ENCODE assay signal across 29 cellular contexts in genomic region chr3:165439765-165440164, GRCh38.
A peak's percentile ranks its signal among the peaks of the same experiment; 100 is the strongest.
DNase-seq lines count a peak whose midpoint lies in the region; ATAC-seq, FAIRE-seq and TF ChIP-seq lines count a peak whose summit lies in the region.
"Had no signal": no experiment of that assay in that cellular context is flagged by ENCODE, and none has a peak within 500 bp of the region (broad histone marks: within the 10 kb centered on the region; RNA-seq: fewer than 3 reads in every experiment).

No MANE protein-coding gene starts in this region.

- no peak for TF ChIP-seq EP300 in A549 (IDR thresholded peaks at IDR 0.05)
- no peak for TF ChIP-seq EP300 in SK-N-SH (IDR thresholded peaks at IDR 0.05; ENCODE audit: borderline replicate concordance in 1 of 2, low read depth in 1 of 2, low read length in 1 of 2)

- H3F3A ChIP-seq in SK-N-SH (replicated peaks; ENCODE audit: insufficient read depth) = no peaks in the 10 kb centered on the region

- DNase-seq in A549 (ENCODE audit: low read depth in 1 of 2, low spot score in 1 of 2) (no peak), chondrocyte (ENCODE audit: low spot score) (no peak), spleen (no peak), SK-N-SH (no peak), OCI-LY7 (ENCODE audit: low spot score) (no peak)
- DNase-seq in activated CD4-positive, alpha-beta memory T cell treated with anti-CD3 and anti-CD28 coated beads for 36 hours = no peak
- DNase-seq: activated CD4-positive, alpha-beta T cell treated with anti-CD3 and anti-CD28 coated beads, Interleukin-2, amount 50 U/mL, for 4 hours; activated gamma-delta T cell; activated T-cell treated with anti-CD3 and anti-CD28 coated beads for 4 hours; amniotic stem cell; C1 segment of cervical spinal cord; effector CD4-positive, alpha-beta T cell; left cardiac atrium; NCI-H1417 treated with DMSO at 0.1 percent for 48 hours; NCI-H69; pancreas; right cardiac atrium; stimulated activated CD8-positive, alpha-beta memory T cell treated with anti-CD3 and anti-CD28 coated beads, Interleukin-4, amount 100 ng/mL, for 48 hours; substantia nigra; T-helper 2 cell had no signal

- ATAC-seq in A549 (no peak), GM18868 (IDR thresholded peaks at IDR 0.05; ENCODE audit: unreplicated experiment) (peak; percentile 76)
- ATAC-seq: left cardiac atrium; natural killer cell treated with Interleukin-12 subunit alpha and Interleukin-12 subunit beta and Interleukin-15 and Interleukin-18, amount 100 ng/mL, for 72 hours; pancreas; right cardiac atrium had no signal

- H3K4me3 ChIP-seq in A549 (no peak overlapping the region), KMS-11 (IDR thresholded peaks at IDR 0.05; ENCODE audit: insufficient read depth, low read depth, low read length) (no peak overlapping the region), spleen (no peak overlapping the region), SK-N-SH (ENCODE audit: low read depth in 2 of 2, low read length in 1 of 2) (no peak overlapping the region), OCI-LY7 (ENCODE audit: low read depth, low read length, poor library complexity, severe bottlenecking) (no peak overlapping the region)
- H3K4me3 ChIP-seq: esophagus muscularis mucosa, pancreas had no signal

- H3K9me3 ChIP-seq in A549 (no peaks in the 10 kb centered on the region; the same call in 2 of the 3 replicates), spleen (peaks cover 0 to 24% (median 10%) of the 10 kb centered on the region in 8 donors), SK-N-SH (0 out of 2 replicates have a peak, but pooled peaks cover 5% of the 10 kb centered on the region), OCI-LY7 (ENCODE audit: low read length) (no peaks in the 10 kb centered on the region)
- H3K9me3 ChIP-seq: esophagus muscularis mucosa, pancreas had no signal

- TF ChIP-seq RAD21 in A549 (conservative IDR thresholded peaks at IDR 0.05 in 1 of 2, IDR thresholded peaks at IDR 0.05 in 1 of 2) = no peak
- no peak for TF ChIP-seq RAD21 in SK-N-SH (IDR thresholded peaks at IDR 0.05; ENCODE audit: low read length)

- peak overlapping the region; percentile 26; the same call in 1 of the 2 replicates for H3K9ac ChIP-seq in KMS-11
- no peak overlapping the region for H3K9ac ChIP-seq in SK-N-SH

- intact Hi-C loops in spleen (cut with DNase I; ENCODE audit: low total_unique reads) = no loop called here
- intact Hi-C loops in activated CD4-positive, alpha-beta memory T cell treated with anti-CD3 and anti-CD28 coated beads for 36 hours (cut with micrococcal nuclease) = no loop called here
- intact Hi-C loops in OCI-LY7 (cut with micrococcal nuclease; ENCODE audit: unreplicated experiment) = no loop called here

- H3K27me3 ChIP-seq in KMS-11 (ENCODE audit: insufficient read depth, low read depth) (no peaks in the 10 kb centered on the region), spleen (replicated peaks in 1 of 7) (no peaks in the 10 kb centered on the region), SK-N-SH (ENCODE audit: insufficient read depth) (no peaks in the 10 kb centered on the region)
- H3K27me3 ChIP-seq: esophagus muscularis mucosa, pancreas had no signal

- CTCF ChIA-PET in A549 (lab: Yijun Ruan, JAX) (no interaction called here), SK-N-SH (lab: Yijun Ruan, JAX) (no interaction called here), OCI-LY7 (lab: Charles Lee; ENCODE audit: unreplicated experiment) (no interaction called here)
- CTCF ChIA-PET in activated CD4-positive, alpha-beta memory T cell treated with anti-CD3 and anti-CD28 coated beads for 36 hours (lab: Charles Lee) = no interaction called here

- no peak overlapping the region; a peak in 1 of 6 replicates for H3K27ac ChIP-seq in A549
- H3K27ac ChIP-seq in KMS-11 = peak overlapping the region; percentile 55
- no peak overlapping the region for H3K27ac ChIP-seq in spleen
- no peak overlapping the region for H3K27ac ChIP-seq in SK-N-SH (ENCODE audit: low read depth in 2 of 2, low read length in 1 of 2)
- no peak overlapping the region for H3K27ac ChIP-seq in OCI-LY7 (ENCODE audit: low read depth, low read length, poor library complexity, severe bottlenecking)
- H3K27ac ChIP-seq: esophagus muscularis mucosa, pancreas, VCaP had no signal

- H3K4me1 ChIP-seq in A549 (no peaks in the 10 kb centered on the region), KMS-11 (ENCODE audit: low read depth, poor library complexity, severe bottlenecking) (peaks cover 34% of the 10 kb centered on the region), spleen (no peaks in the 10 kb centered on the region), SK-N-SH (ENCODE audit: control insufficient read depth in 1 of 2, insufficient read depth in 2 of 2, low read depth in 1 of 2, low read length in 1 of 2) (no peaks in the 10 kb centered on the region), OCI-LY7 (ENCODE audit: insufficient read depth, low read length, poor library complexity, severe bottlenecking) (no peaks in the 10 kb centered on the region)
- H3K4me1 ChIP-seq: pancreas had no signal

- TF ChIP-seq POLR2A in A549 (IDR thresholded peaks at IDR 0.05; ENCODE audit: low read length) (no peak), spleen (IDR thresholded peaks at IDR 0.05) (no peak)

- H2AFZ ChIP-seq in KMS-11 (ENCODE audit: low read depth) = peak overlapping the region; percentile 10; the same call in 1 of the 2 replicates
- H2AFZ ChIP-seq in SK-N-SH (ENCODE audit: low read depth) = no peak overlapping the region
- H2AFZ ChIP-seq in OCI-LY7 (ENCODE audit: low read length) = no peak overlapping the region

- peaks cover 3% of the 10 kb centered on the region for H3K27me3 Mint-ChIP-seq in chondrocyte (ENCODE audit: low read depth)
- H3K27me3 Mint-ChIP-seq in activated CD4-positive, alpha-beta memory T cell treated with anti-CD3 and anti-CD28 coated beads for 36 hours = no peaks in the 10 kb centered on the region
- H3K27me3 Mint-ChIP-seq: central memory CD8-positive, alpha-beta T cell; natural killer cell treated with Interleukin-12 subunit alpha and Interleukin-12 subunit beta and Interleukin-15 and Interleukin-18, amount 100 ng/mL, for 72 hours had no signal

- H3K9me2 ChIP-seq in SK-N-SH = no peaks in the 10 kb centered on the region
- H3K9me2 ChIP-seq in OCI-LY7 (ENCODE audit: insufficient read depth, low read length) = no peaks in the 10 kb centered on the region

- TF ChIP-seq CTCF in A549 (IDR thresholded peaks at IDR 0.05) (no peak), KMS-11 (conservative IDR thresholded peaks at IDR 0.05; ENCODE audit: low read depth, low read length) (no peak), chondrocyte (IDR thresholded peaks at IDR 0.05) (no peak), spleen (IDR thresholded peaks at IDR 0.05 in 8 of 11, conservative IDR thresholded peaks at IDR 0.05 in 3 of 11) (no peak), SK-N-SH (IDR thresholded peaks at IDR 0.05) (no peak), OCI-LY7 (conservative IDR thresholded peaks at IDR 0.05; ENCODE audit: low read length) (no peak)

- H3K79me2 ChIP-seq in KMS-11 (ENCODE audit: insufficient read depth, low read depth) = no peaks in the 10 kb centered on the region
- H3K79me2 ChIP-seq in SK-N-SH (ENCODE audit: insufficient read depth) = no peaks in the 10 kb centered on the region
- H3K79me2 ChIP-seq in OCI-LY7 (ENCODE audit: insufficient read depth, low read depth, low read length) = no peaks in the 10 kb centered on the region

- POLR2A ChIA-PET in A549 (lab: Yijun Ruan, JAX) = no interaction called here
- POLR2A ChIA-PET in SK-N-SH (lab: Yijun Ruan, JAX) = no interaction called here
- POLR2A ChIA-PET in activated CD4-positive, alpha-beta memory T cell treated with anti-CD3 and anti-CD28 coated beads for 36 hours (lab: Charles Lee) = no interaction called here
- POLR2A ChIA-PET in OCI-LY7 (lab: Charles Lee) = no interaction called here

- no peak overlapping the region for H3K4me3 Mint-ChIP-seq in chondrocyte (ENCODE audit: unreplicated experiment)
- H3K4me3 Mint-ChIP-seq in activated CD4-positive, alpha-beta memory T cell treated with anti-CD3 and anti-CD28 coated beads for 36 hours = no peak overlapping the region
- H3K4me3 Mint-ChIP-seq: central memory CD8-positive, alpha-beta T cell; mesothelial cell of epicardium; natural killer cell treated with Interleukin-12 subunit alpha and Interleukin-12 subunit beta and Interleukin-15 and Interleukin-18, amount 100 ng/mL, for 72 hours had no signal

- peak overlapping the region; percentile 59 for H3K27ac Mint-ChIP-seq in chondrocyte (ENCODE audit: unreplicated experiment)
- no peak overlapping the region for H3K27ac Mint-ChIP-seq in activated CD4-positive, alpha-beta memory T cell treated with anti-CD3 and anti-CD28 coated beads for 36 hours
- H3K27ac Mint-ChIP-seq: mesothelial cell of epicardium; natural killer cell treated with Interleukin-12 subunit alpha and Interleukin-12 subunit beta and Interleukin-15 and Interleukin-18, amount 100 ng/mL, for 72 hours had no signal

- no peaks in the 10 kb centered on the region for H3K36me3 Mint-ChIP-seq in chondrocyte (ENCODE audit: low read depth)
- H3K36me3 Mint-ChIP-seq in activated CD4-positive, alpha-beta memory T cell treated with anti-CD3 and anti-CD28 coated beads for 36 hours = no peaks in the 10 kb centered on the region
- H3K36me3 Mint-ChIP-seq: mesothelial cell of epicardium had no signal

- H3K4me2 ChIP-seq in A549 (peak overlapping the region; percentile 4; the same call in 2 of the 3 replicates), KMS-11 (peak overlapping the region; percentile 81), SK-N-SH (no peak overlapping the region), OCI-LY7 (ENCODE audit: low read length) (no peak overlapping the region)

- no TSS peak for BruUV-seq in OCI-LY7 (replicated peaks; lab: Mats Ljungman, UMichigan)

- H3K36me3 ChIP-seq in KMS-11 (ENCODE audit: insufficient read depth) = no peaks in the 10 kb centered on the region
- H3K36me3 ChIP-seq in spleen = no peaks in the 10 kb centered on the region
- H3K36me3 ChIP-seq in SK-N-SH (replicated peaks in 1 of 2; ENCODE audit: control insufficient read depth in 1 of 2, insufficient read depth in 2 of 2, low read length in 1 of 2) = no peaks in the 10 kb centered on the region
- H3K36me3 ChIP-seq in OCI-LY7 (ENCODE audit: insufficient read depth, low read length) = no peaks in the 10 kb centered on the region
- H3K36me3 ChIP-seq: esophagus muscularis mucosa, pancreas had no signal

- H4K20me1 ChIP-seq in KMS-11 (ENCODE audit: insufficient read depth) (no peaks in the 10 kb centered on the region), SK-N-SH (ENCODE audit: insufficient read depth) (no peaks in the 10 kb centered on the region), OCI-LY7 (ENCODE audit: insufficient read depth, low read length) (no peaks in the 10 kb centered on the region)

- FAIRE-seq in A549 (lab: Jason Lieb, UNC) = no peak
- FAIRE-seq: GM19239, H54, pancreas had no signal

- peaks cover 6% of the 10 kb centered on the region for H3K9me3 Mint-ChIP-seq in chondrocyte (ENCODE audit: low read depth)
- H3K9me3 Mint-ChIP-seq in activated CD4-positive, alpha-beta memory T cell treated with anti-CD3 and anti-CD28 coated beads for 36 hours = peaks cover 13% of the 10 kb centered on the region

- peaks cover 11% of the 10 kb centered on the region for H3K4me1 Mint-ChIP-seq in chondrocyte (ENCODE audit: low read depth)
- no peaks in the 10 kb centered on the region for H3K4me1 Mint-ChIP-seq in activated CD4-positive, alpha-beta memory T cell treated with anti-CD3 and anti-CD28 coated beads for 36 hours (ENCODE audit: low read depth)
- H3K4me1 Mint-ChIP-seq: central memory CD8-positive, alpha-beta T cell had no signal

- WGBS in A549 (ENCODE audit: missing lambda C conversion rate) = 14% methylated on average over 2 of the region's 2 CpGs
- 51 to 76% (median 55%) methylated on average over 2 of the region's 2 CpGs for WGBS in spleen, 5 donors
- WGBS in SK-N-SH (ENCODE audit: low lambda C conversion rate) = 11% methylated on average over 2 of the region's 2 CpGs

Comparison
In these comparisons a context has a peak if more than half of its experiments do, and no peak if none do; other contexts are left out.
1. H3K4me2 ChIP-seq: peak in A549 (single experiment) and KMS-11 (single experiment); none in SK-N-SH (single experiment) and OCI-LY7 (single experiment).